ENCODE assay signal across 1 cellular context in the genomic region with DNA sequence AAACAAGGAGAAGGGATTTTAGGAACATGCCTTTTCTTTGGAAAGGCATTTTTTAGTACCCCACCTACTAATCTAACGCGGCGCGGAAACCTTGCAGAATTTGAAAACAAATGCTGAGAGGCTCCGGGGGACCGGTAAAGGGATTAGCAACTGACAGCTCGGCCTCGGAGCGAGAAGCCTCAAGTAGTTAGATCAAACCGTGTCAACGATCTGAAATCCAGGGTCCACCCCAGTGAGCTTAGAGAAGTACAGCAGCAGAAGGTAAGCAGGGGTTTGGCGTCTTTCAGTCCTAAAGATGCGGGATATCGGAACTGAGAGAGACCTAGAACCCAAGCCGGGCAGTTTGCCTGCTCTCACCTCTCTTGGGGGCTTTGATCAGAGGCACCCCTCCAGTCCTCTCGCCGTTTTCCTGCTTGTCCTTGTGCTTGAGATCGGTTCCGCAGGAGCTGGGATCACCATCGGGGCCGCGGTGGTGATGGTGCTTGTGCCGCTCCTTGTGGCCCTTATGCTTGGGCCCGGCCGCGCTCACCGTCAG.
TF ChIP-seq lines count a peak whose summit lies in the region.

No MANE protein-coding gene starts in this region.

TF ChIP-seq in endothelial cell of umbilical vein, 7 proteins besides CTCF, POLR2A, EP300 and RAD21 (continued from another document):
- TF ChIP-seq, protein P1, sequence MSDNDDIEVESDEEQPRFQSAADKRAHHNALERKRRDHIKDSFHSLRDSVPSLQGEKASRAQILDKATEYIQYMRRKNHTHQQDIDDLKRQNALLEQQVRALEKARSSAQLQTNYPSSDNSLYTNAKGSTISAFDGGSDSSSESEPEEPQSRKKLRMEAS (IDR thresholded peaks at IDR 0.05; ENCODE audit: insufficient read depth, insufficient read length) = no peak
- no peak for TF ChIP-seq MYC (IDR thresholded peaks at IDR 0.05; ENCODE audit: low read depth, low read length)
